ENCODE assay signal across 13 cellular contexts in genomic region chr16:51557670-51558069, GRCh38.
"Had no signal": no experiment of that assay in that cellular context is flagged by ENCODE, and none has a peak within 500 bp of the region (broad histone marks: within the 10 kb centered on the region; RNA-seq: fewer than 3 reads in every experiment).

No MANE protein-coding gene starts in this region.

- H3K27ac ChIP-seq: heart left ventricle, upper lobe of left lung had no signal

- H3K27me3 ChIP-seq: heart left ventricle, upper lobe of left lung had no signal

- H3K9me3 ChIP-seq: esophagus squamous epithelium, heart left ventricle, upper lobe of left lung had no signal

- H3K4me1 ChIP-seq: heart left ventricle, upper lobe of left lung had no signal

- ATAC-seq: heart left ventricle, left lobe of liver had no signal

- FAIRE-seq: bronchial epithelial cell, frontal cortex had no signal

- H3K36me3 ChIP-seq: esophagus squamous epithelium, heart left ventricle, upper lobe of left lung had no signal

- DNase-seq: activated CD4-positive, CD25-positive, alpha-beta regulatory T cell; activated gamma-delta T cell; activated naive CD8-positive, alpha-beta T cell treated with anti-CD3 and anti-CD28 coated beads for 36 hours; activated T-cell treated with anti-CD3 and anti-CD28 coated beads, Interleukin-2, amount 50 U/mL, for 24 hours; anterior cingulate cortex; esophagus squamous epithelium; heart left ventricle; stimulated activated CD4-positive, alpha-beta T cell treated with anti-CD3 and anti-CD28 coated beads, Interleukin-2, amount 100 ng/mL, for 48 hours; stimulated activated naive CD4-positive, alpha-beta T cell treated with Interleukin-2 at 50 U/mL for 16 hours; upper lobe of left lung had no signal

- H3K4me3 ChIP-seq: esophagus squamous epithelium, heart left ventricle, upper lobe of left lung had no signal
